Comparison of ENCODE assay signal across 11 cellular contexts in the genomic region with DNA sequence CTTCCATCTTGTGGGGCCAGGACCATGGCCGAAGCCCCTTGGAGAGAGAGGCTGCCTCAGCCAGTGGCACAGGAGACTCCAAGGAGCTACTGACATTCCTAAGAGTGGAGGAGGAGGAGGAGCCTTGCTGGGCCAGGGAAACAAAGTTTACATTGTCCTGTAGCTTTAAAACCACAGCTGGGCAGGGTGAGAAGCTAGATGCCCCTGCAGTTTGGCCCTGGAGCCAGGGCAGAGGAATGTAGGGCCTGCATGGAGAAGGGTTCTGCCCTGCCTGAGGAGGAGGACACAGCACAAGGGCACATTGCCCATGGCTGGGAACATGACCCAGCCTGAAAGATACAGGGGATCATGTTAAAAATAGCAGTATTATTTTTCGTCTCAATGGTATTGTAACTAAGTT. TPM values are rescaled to one million over a fixed set of nuclear protein-coding genes. Genes with fewer than 3 reads are reported as not detected.
DNase-seq lines count a peak whose midpoint lies in the region; ATAC-seq and TF ChIP-seq lines count a peak whose summit lies in the region.
"Had no signal": no experiment of that assay in that cellular context is flagged by ENCODE, and none has a peak within 500 bp of the region (broad histone marks: within the 10 kb centered on the region; RNA-seq: fewer than 3 reads in every experiment).

No MANE protein-coding gene starts in this region.

- H3K36me3 Mint-ChIP-seq in activated T-cell treated with anti-CD3 and anti-CD28 coated beads, Interleukin-2, amount 50 U/mL, for 24 hours (ENCODE audit: low read depth), result peaks cover 97% of the 10 kb centered on the region

- peaks cover 3% of the 10 kb centered on the region for H3K79me1 ChIP-seq in mesendoderm (ENCODE audit: low read length)

- intact Hi-C loops in ascending aorta (cut with DNase I) (loop anchor here (5.0 kb wide), 1 partner anchor 238 kb away; no protein-coding TSS in a partner anchor), lower leg skin (cut with DNase I; ENCODE audit: low total_unique reads) (loop anchor here (5.0 to 10.0 kb wide), 2 partner anchors 70 to 168 kb away; partner anchors contain the start of gene LPIN3)

- no peaks in the 10 kb centered on the region for H3K27me3 ChIP-seq in ascending aorta
- H3K27me3 ChIP-seq in thoracic aorta (replicated peaks; ENCODE audit: insufficient read depth), result no peaks in the 10 kb centered on the region
- H3K27me3 ChIP-seq in mesendoderm (ENCODE audit: insufficient read depth, low read length, poor library complexity), result no peaks in the 10 kb centered on the region

- H3K27ac Mint-ChIP-seq in activated T-cell treated with anti-CD3 and anti-CD28 coated beads, Interleukin-2, amount 50 U/mL, for 24 hours, result peak overlapping the region; percentile 82

- no peak overlapping the region for H4K8ac ChIP-seq in mesendoderm (ENCODE audit: low read depth, low read length)

- no peaks in the 10 kb centered on the region for H3K27me3 Mint-ChIP-seq in activated T-cell treated with anti-CD3 and anti-CD28 coated beads, Interleukin-2, amount 50 U/mL, for 24 hours
- H3K27me3 Mint-ChIP-seq: central memory CD8-positive, alpha-beta T cell had no signal

- TF ChIP-seq CTCF in ascending aorta (IDR thresholded peaks at IDR 0.05) (no peak), lower leg skin (IDR thresholded peaks at IDR 0.05) (no peak), thoracic aorta (IDR thresholded peaks at IDR 0.05) (no peak)

- no peak overlapping the region for H4K5ac ChIP-seq in mesendoderm (ENCODE audit: low read length)

- no peak overlapping the region for H2BK5ac ChIP-seq in mesendoderm (ENCODE audit: low read length)

- no peak overlapping the region for H3K9ac ChIP-seq in mesendoderm (ENCODE audit: low read length)

- 39 to 69% methylated on average over 2 of the region's 2 CpGs for WGBS in lower leg skin, 2 donors
- WGBS in mesendoderm (ENCODE audit: extremely low coverage, insufficient coverage, low lambda C conversion rate), result no CpG with 5 or more reads among the region's 2 CpGs

- H3K4me3 ChIP-seq in ascending aorta (no peak overlapping the region), lower leg skin (ENCODE audit: low read depth, poor library complexity, severe bottlenecking) (no peak overlapping the region), thoracic aorta (no peak overlapping the region), mesendoderm (ENCODE audit: low read length) (no peak overlapping the region)
- H3K4me3 ChIP-seq: HAP-1 had no signal

- ATAC-seq in thoracic aorta (ENCODE audit: insufficient number of reproducible peaks, low FRiP score, low read depth) (no peak), HG03354 (IDR thresholded peaks at IDR 0.05; ENCODE audit: poor library complexity, severe bottlenecking, unreplicated experiment) (no peak), GM21619 (IDR thresholded peaks at IDR 0.05; ENCODE audit: unreplicated experiment) (no peak)

- H2AK5ac ChIP-seq in mesendoderm (ENCODE audit: low read length), result no peak overlapping the region

- H3K36me3 ChIP-seq in ascending aorta (peaks cover 26 to 45% of the 10 kb centered on the region in 2 donors), thoracic aorta (peaks cover 4% of the 10 kb centered on the region), mesendoderm (ENCODE audit: control insufficient read depth, insufficient read depth, low read length) (peaks cover 40% of the 10 kb centered on the region)

- H3K4me2 ChIP-seq in mesendoderm (ENCODE audit: low read length), result no peak overlapping the region

- H3K4me3 Mint-ChIP-seq in activated T-cell treated with anti-CD3 and anti-CD28 coated beads, Interleukin-2, amount 50 U/mL, for 24 hours, result no peak overlapping the region
- H3K4me3 Mint-ChIP-seq: central memory CD8-positive, alpha-beta T cell had no signal

- no peak overlapping the region for H3K4ac ChIP-seq in mesendoderm (ENCODE audit: low read depth, low read length)

- no peak overlapping the region for H2BK15ac ChIP-seq in mesendoderm (replicated peaks; ENCODE audit: low read depth)

- no peak for TF ChIP-seq POLR2A in lower leg skin (IDR thresholded peaks at IDR 0.05)

- H3K4me1 ChIP-seq in ascending aorta (peaks cover 18 to 65% of the 10 kb centered on the region in 2 donors), thoracic aorta (ENCODE audit: control insufficient read depth in 1 of 2, low read depth in 2 of 2) (peaks cover 44 to 80% of the 10 kb centered on the region in 2 donors), mesendoderm (ENCODE audit: control insufficient read depth, low read depth, low read length) (no peaks in the 10 kb centered on the region)

- no peak overlapping the region for H3K18ac ChIP-seq in mesendoderm (ENCODE audit: low read length)

- H3K9me3 ChIP-seq in ascending aorta (no peaks in the 10 kb centered on the region), thoracic aorta (no peaks in the 10 kb centered on the region)
- H3K9me3 ChIP-seq: HAP-1 had no signal

- no peaks in the 10 kb centered on the region for H3K9me3 Mint-ChIP-seq in activated T-cell treated with anti-CD3 and anti-CD28 coated beads, Interleukin-2, amount 50 U/mL, for 24 hours
- H3K9me3 Mint-ChIP-seq: central memory CD8-positive, alpha-beta T cell had no signal

- H3K79me2 ChIP-seq in mesendoderm (ENCODE audit: control insufficient read depth, insufficient read depth, low read length), result no peaks in the 10 kb centered on the region

- H3K4me1 Mint-ChIP-seq in activated T-cell treated with anti-CD3 and anti-CD28 coated beads, Interleukin-2, amount 50 U/mL, for 24 hours (ENCODE audit: low read depth), result peaks cover 9% of the 10 kb centered on the region

- no peak overlapping the region for H3K23ac ChIP-seq in mesendoderm (ENCODE audit: low read length)

- peak; percentile 25 for DNase-seq in activated T-cell treated with anti-CD3 and anti-CD28 coated beads, Interleukin-2, amount 50 U/mL, for 24 hours
- no peak for DNase-seq in activated T-cell treated with anti-CD3 and anti-CD28 coated beads for 4 hours
- DNase-seq in ascending aorta (ENCODE audit: low spot score in 2 of 2), result peak in 1 of 2 donors; percentile 64
- peak; percentile 13 to 64 for DNase-seq in lower leg skin (ENCODE audit: low spot score in 2 of 2)
- DNase-seq in thoracic aorta (ENCODE audit: low spot score), result no peak
- DNase-seq in mesendoderm, result no peak
- DNase-seq: NCI-H748 treated with DMSO at 0.1 percent for 48 hours had no signal

- peak overlapping the region; percentile 82 to 83 for H3K27ac ChIP-seq in ascending aorta
- peak overlapping the region; percentile 84 to 95 for H3K27ac ChIP-seq in thoracic aorta
- no peak overlapping the region for H3K27ac ChIP-seq in mesendoderm (ENCODE audit: low read depth, low read length)

- no peak overlapping the region for H3K56ac ChIP-seq in mesendoderm (ENCODE audit: low read length)

- no peak overlapping the region for H2BK120ac ChIP-seq in mesendoderm (ENCODE audit: low read depth, low read length)

RNA-seq across cellular contexts. Expression of gene PLCG1, which starts 37.4 kb away (rescaled TPM):
- 168 TPM for total RNA-seq in ascending aorta
- 100 to 1,000 TPM in 1 of 4 donors, 10 to 100 TPM in 3; 59.0 to 138 (median 72.5) TPM for total RNA-seq in lower leg skin
- 100 to 1,000 TPM; 185 to 255 TPM for total RNA-seq in thoracic aorta
- polyA plus RNA-seq in mesendoderm (2013, experiment 1 of 2), result 62.4 TPM
- 60.0 TPM for polyA plus RNA-seq in mesendoderm (2013, experiment 2 of 2)

Comparison
In these comparisons a context has a peak if more than half of its experiments do, and no peak if none do; other contexts are left out.
1. DNase-seq: peak in activated T-cell treated with anti-CD3 and anti-CD28 coated beads, Interleukin-2, amount 50 U/mL, for 24 hours (single experiment) and lower leg skin (2 of 2); none in activated T-cell treated with anti-CD3 and anti-CD28 coated beads for 4 hours (single experiment), thoracic aorta (single experiment) and mesendoderm (single experiment).